ENCODE assay signal across 20 cellular contexts in genomic region chr13:112679932-112680677, GRCh38.
"Had no signal": no experiment of that assay in that cellular context is flagged by ENCODE, and none has a peak within 500 bp of the region (broad histone marks: within the 10 kb centered on the region; RNA-seq: fewer than 3 reads in every experiment).

No MANE protein-coding gene starts in this region.

- ATAC-seq: activated naive CD8-positive, alpha-beta T cell treated with anti-CD3 and anti-CD28 coated beads, Interleukin-2, amount 50 U/mL, for 24 hours; gastroesophageal sphincter; pancreas had no signal

- H3K27me3 ChIP-seq: ascending aorta, gastroesophageal sphincter, heart right ventricle, pancreas, sigmoid colon, SJCRH30, tibial nerve had no signal

- FAIRE-seq: bronchial epithelial cell, pancreas, TTC549 had no signal

- H3K27ac Mint-ChIP-seq: activated CD4-positive, alpha-beta T cell treated with anti-CD3 and anti-CD28 coated beads, Interleukin-2, amount 10 ng/mL, durations not matched to agents 24 days and 14 days; activated naive CD4-positive, alpha-beta T cell treated with anti-CD3 and anti-CD28 coated beads for 36 hours; activated naive CD8-positive, alpha-beta T cell treated with anti-CD3 and anti-CD28 coated beads, Interleukin-2, amount 50 U/mL, for 24 hours; memory B cell; nephron progenitor cell had no signal

- H3K9me3 Mint-ChIP-seq: activated CD4-positive, alpha-beta T cell treated with anti-CD3 and anti-CD28 coated beads, Interleukin-2, amount 10 ng/mL, durations not matched to agents 24 days and 14 days; activated naive CD4-positive, alpha-beta T cell treated with anti-CD3 and anti-CD28 coated beads for 36 hours; activated naive CD8-positive, alpha-beta T cell treated with anti-CD3 and anti-CD28 coated beads, Interleukin-2, amount 50 U/mL, for 24 hours; memory B cell had no signal

- H3K9me3 ChIP-seq: ascending aorta, gastroesophageal sphincter, heart right ventricle, pancreas, sigmoid colon, SJCRH30, spleen, tibial nerve had no signal

- H3K4me3 Mint-ChIP-seq: activated CD4-positive, alpha-beta T cell treated with anti-CD3 and anti-CD28 coated beads, Interleukin-2, amount 10 ng/mL, durations not matched to agents 24 days and 14 days; activated naive CD4-positive, alpha-beta T cell treated with anti-CD3 and anti-CD28 coated beads for 36 hours; activated naive CD8-positive, alpha-beta T cell treated with anti-CD3 and anti-CD28 coated beads, Interleukin-2, amount 50 U/mL, for 24 hours; memory B cell; nephron progenitor cell had no signal

- H3K4me3 ChIP-seq: ascending aorta, gastroesophageal sphincter, heart right ventricle, pancreas, sigmoid colon, SJCRH30, spleen, tibial nerve had no signal

- H3K4me1 ChIP-seq: ascending aorta, gastroesophageal sphincter, heart right ventricle, pancreas, SJCRH30, spleen, tibial nerve had no signal

- H3K27ac ChIP-seq: ascending aorta, gastroesophageal sphincter, heart right ventricle, pancreas, sigmoid colon, SJCRH30, spleen, tibial nerve had no signal

- H3K36me3 Mint-ChIP-seq: memory B cell had no signal

- H3K4me1 Mint-ChIP-seq: activated naive CD8-positive, alpha-beta T cell treated with anti-CD3 and anti-CD28 coated beads, Interleukin-2, amount 50 U/mL, for 24 hours; memory B cell had no signal

- H3K36me3 ChIP-seq: ascending aorta, gastroesophageal sphincter, heart right ventricle, pancreas, sigmoid colon, SJCRH30, spleen, tibial nerve had no signal

- DNase-seq: activated CD4-positive, alpha-beta T cell treated with anti-CD3 and anti-CD28 coated beads, Interleukin-2, amount 10 ng/mL, durations not matched to agents 24 days and 14 days; activated CD4-positive, CD25-positive, alpha-beta regulatory T cell; activated naive CD4-positive, alpha-beta T cell treated with anti-CD3 and anti-CD28 coated beads for 36 hours; activated naive CD8-positive, alpha-beta T cell treated with anti-CD3 and anti-CD28 coated beads, Interleukin-2, amount 50 U/mL, for 24 hours; activated T-cell treated with anti-CD3 and anti-CD28 coated beads for 4 hours; erythroblast; heart right ventricle; nephron progenitor cell; pancreas; sigmoid colon; SJCRH30; spleen; substantia nigra; T-helper 2 cell had no signal
